ENCODE assay signal across 15 cellular contexts in the genomic region with DNA sequence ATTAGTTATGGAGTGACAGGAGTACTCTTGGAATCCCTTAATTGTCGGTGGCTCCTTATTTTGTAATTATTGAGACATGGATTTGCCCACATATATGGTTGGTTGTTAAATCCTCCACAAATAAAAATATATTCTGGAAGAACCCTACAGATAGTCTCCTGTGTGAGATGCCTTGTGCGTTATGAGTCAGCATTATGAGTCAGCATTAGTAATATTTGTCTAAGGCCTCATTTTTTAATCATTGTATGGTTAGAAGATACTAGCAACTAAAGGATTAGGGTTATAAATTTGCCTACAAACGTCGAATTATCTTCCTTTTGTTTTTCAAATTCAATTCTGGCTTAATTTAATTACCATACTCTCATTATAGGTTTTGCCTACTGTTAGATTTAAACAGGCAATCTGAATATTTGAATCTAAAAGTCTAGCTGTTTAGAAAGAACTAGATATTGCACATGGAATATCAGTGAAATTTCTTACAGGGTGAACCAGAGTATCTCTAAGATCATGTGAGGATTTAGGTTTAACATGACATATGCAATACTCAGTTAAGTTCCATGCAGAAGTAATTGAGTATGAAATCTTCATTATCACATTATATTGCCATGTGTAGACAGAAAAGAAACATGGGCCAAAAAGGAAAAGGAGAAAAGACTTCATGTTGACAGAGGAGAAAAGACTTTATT. TPM values are rescaled to one million over a fixed set of nuclear protein-coding genes. Genes with fewer than 3 reads are reported as not detected.
DNase-seq lines count a peak whose midpoint lies in the region; ATAC-seq and TF ChIP-seq lines count a peak whose summit lies in the region.
"Had no signal": no experiment of that assay in that cellular context is flagged by ENCODE, and none has a peak within 500 bp of the region (broad histone marks: within the 10 kb centered on the region; RNA-seq: fewer than 3 reads in every experiment).

No MANE protein-coding gene starts in this region.

- DNase-seq in astrocyte of the spinal cord (ENCODE audit: low read depth, low spot score) (peak; percentile 85), kidney glomerular epithelial cell (lab: John Stamatoyannopoulos, UW) (peak; percentile 61)
- DNase-seq in activated T-helper 1 cell treated with anti-CD3 and anti-CD28 coated beads, Interleukin-12 subunit alpha, Interleukin-12 subunit beta, Interleukin-2, Interleukin-4 antibody, amounts not matched to agents 30 ng/mL and 10 ng/mL and 1 ng/mL, durations not matched to agents 14 hours and 24 hours and 36 hours (ENCODE audit: low spot score) = no peak
- DNase-seq: activated CD8-positive, alpha-beta memory T cell treated with anti-CD3 and anti-CD28 coated beads, Interleukin-2, amount 50 U/mL, for 4 hours; central memory CD4-positive, alpha-beta T cell; NCI-H1436; ovary; T1000 had no signal

- no peaks in the 10 kb centered on the region for H3K9me3 Mint-ChIP-seq in activated T-helper 17 cell treated with anti-CD3 and anti-CD28 coated beads, Interleukin-2, amount 50 U/mL, for 72 hours
- H3K9me3 Mint-ChIP-seq in activated T-helper 1 cell treated with anti-CD3 and anti-CD28 coated beads, Interleukin-12 subunit alpha, Interleukin-12 subunit beta, Interleukin-2, Interleukin-4 antibody, amounts not matched to agents 30 ng/mL and 10 ng/mL and 1 ng/mL, durations not matched to agents 14 hours and 24 hours and 36 hours = no peaks in the 10 kb centered on the region

- peaks cover 14% of the 10 kb centered on the region for H3K27me3 Mint-ChIP-seq in activated T-helper 17 cell treated with anti-CD3 and anti-CD28 coated beads, Interleukin-2, amount 50 U/mL, for 72 hours
- peaks cover 2% of the 10 kb centered on the region for H3K27me3 Mint-ChIP-seq in activated T-helper 1 cell treated with anti-CD3 and anti-CD28 coated beads, Interleukin-12 subunit alpha, Interleukin-12 subunit beta, Interleukin-2, Interleukin-4 antibody, amounts not matched to agents 30 ng/mL and 10 ng/mL and 1 ng/mL, durations not matched to agents 14 hours and 24 hours and 36 hours (ENCODE audit: insufficient read depth)

- no peaks in the 10 kb centered on the region for H3K4me1 Mint-ChIP-seq in activated T-helper 17 cell treated with anti-CD3 and anti-CD28 coated beads, Interleukin-2, amount 50 U/mL, for 72 hours
- H3K4me1 Mint-ChIP-seq in activated T-helper 1 cell treated with anti-CD3 and anti-CD28 coated beads, Interleukin-12 subunit alpha, Interleukin-12 subunit beta, Interleukin-2, Interleukin-4 antibody, amounts not matched to agents 30 ng/mL and 10 ng/mL and 1 ng/mL, durations not matched to agents 14 hours and 24 hours and 36 hours (ENCODE audit: low read depth) = no peaks in the 10 kb centered on the region

- H3K4me3 ChIP-seq in astrocyte of the spinal cord (ENCODE audit: low read depth, low read length) = no peak overlapping the region
- H3K4me3 ChIP-seq: ovary, thoracic aorta had no signal

- in situ Hi-C loops in astrocyte of the spinal cord (cut with HindIII; ENCODE audit: low sequenced_read_pairs) = no loop called here

- H3K36me3 Mint-ChIP-seq in activated T-helper 17 cell treated with anti-CD3 and anti-CD28 coated beads, Interleukin-2, amount 50 U/mL, for 72 hours (ENCODE audit: low read depth) = no peaks in the 10 kb centered on the region
- H3K36me3 Mint-ChIP-seq in activated T-helper 1 cell treated with anti-CD3 and anti-CD28 coated beads, Interleukin-12 subunit alpha, Interleukin-12 subunit beta, Interleukin-2, Interleukin-4 antibody, amounts not matched to agents 30 ng/mL and 10 ng/mL and 1 ng/mL, durations not matched to agents 14 hours and 24 hours and 36 hours (ENCODE audit: low read depth) = no peaks in the 10 kb centered on the region

- no peak overlapping the region for H3K27ac Mint-ChIP-seq in activated T-helper 17 cell treated with anti-CD3 and anti-CD28 coated beads, Interleukin-2, amount 50 U/mL, for 72 hours
- no peak overlapping the region for H3K27ac Mint-ChIP-seq in activated T-helper 1 cell treated with anti-CD3 and anti-CD28 coated beads, Interleukin-12 subunit alpha, Interleukin-12 subunit beta, Interleukin-2, Interleukin-4 antibody, amounts not matched to agents 30 ng/mL and 10 ng/mL and 1 ng/mL, durations not matched to agents 14 hours and 24 hours and 36 hours

- no peak overlapping the region for H3K4me3 Mint-ChIP-seq in activated T-helper 17 cell treated with anti-CD3 and anti-CD28 coated beads, Interleukin-2, amount 50 U/mL, for 72 hours
- H3K4me3 Mint-ChIP-seq in activated T-helper 1 cell treated with anti-CD3 and anti-CD28 coated beads, Interleukin-12 subunit alpha, Interleukin-12 subunit beta, Interleukin-2, Interleukin-4 antibody, amounts not matched to agents 30 ng/mL and 10 ng/mL and 1 ng/mL, durations not matched to agents 14 hours and 24 hours and 36 hours = no peak overlapping the region

- no peak for TF ChIP-seq CTCF in astrocyte of the spinal cord (IDR thresholded peaks at IDR 0.05; ENCODE audit: low read depth, low read length)

- intact Hi-C loops in activated T-helper 1 cell treated with anti-CD3 and anti-CD28 coated beads, Interleukin-12 subunit alpha, Interleukin-12 subunit beta, Interleukin-2, Interleukin-4 antibody, amounts not matched to agents 30 ng/mL and 10 ng/mL and 1 ng/mL, durations not matched to agents 14 hours and 24 hours and 36 hours (cut with micrococcal nuclease) = no loop called here

- peak; percentile 67 for ATAC-seq in GM18502 (IDR thresholded peaks at IDR 0.05; ENCODE audit: poor library complexity, unreplicated experiment)
- ATAC-seq in HG03565 (IDR thresholded peaks at IDR 0.05; ENCODE audit: unreplicated experiment) = peak; percentile 70
- ATAC-seq in activated T-helper 17 cell treated with anti-CD3 and anti-CD28 coated beads, Interleukin-2, amount 50 U/mL, for 72 hours (replicated peaks) = no peak
- no peak for ATAC-seq in GM21360 (IDR thresholded peaks at IDR 0.05; ENCODE audit: unreplicated experiment)
- ATAC-seq in HG02763 (IDR thresholded peaks at IDR 0.05; ENCODE audit: unreplicated experiment) = no peak

RNA-seq across cellular contexts. Expression of gene C6orf58, which starts 5.9 kb away (rescaled TPM):
- total RNA-seq in activated T-helper 17 cell treated with anti-CD3 and anti-CD28 coated beads, Interleukin-2, amount 50 U/mL, for 72 hours = not detected
- total RNA-seq in activated T-helper 1 cell treated with anti-CD3 and anti-CD28 coated beads, Interleukin-12 subunit alpha, Interleukin-12 subunit beta, Interleukin-2, Interleukin-4 antibody, amounts not matched to agents 30 ng/mL and 10 ng/mL and 1 ng/mL, durations not matched to agents 14 hours and 24 hours and 36 hours = 0.16 TPM in 1 of 2 replicates, not detected in the other
- total RNA-seq: lung microvascular endothelial cell, thoracic aorta had no signal

Comparison
In these comparisons a context has a peak if more than half of its experiments do, and no peak if none do; other contexts are left out.
1. ATAC-seq: peak in GM18502 (single experiment) and HG03565 (single experiment); none in activated T-helper 17 cell treated with anti-CD3 and anti-CD28 coated beads, Interleukin-2, amount 50 U/mL, for 72 hours (single experiment), GM21360 (single experiment) and HG02763 (single experiment).